Comparison of ENCODE assay signal across 8 cellular contexts in genomic region chr9:127801955-127802575, GRCh38. TPM values are rescaled to one million over a fixed set of nuclear protein-coding genes. Genes with fewer than 3 reads are reported as not detected.
A peak's percentile ranks its signal among the peaks of the same experiment; 100 is the strongest.
DNase-seq lines count a peak whose midpoint lies in the region; ATAC-seq, FAIRE-seq and TF ChIP-seq lines count a peak whose summit lies in the region.

No MANE protein-coding gene starts in this region.

- intact Hi-C loops in MCF 10A (cut with micrococcal nuclease) = loop anchor here (5.0 kb wide), 2 partner anchors 65 to 115 kb away; partner anchors contain the start of gene ST6GALNAC4

- no peak for FAIRE-seq in HTR-8/SVneo (lab: Jason Lieb, UNC)

- TF ChIP-seq CTCF in LNCaP clone FGC (IDR thresholded peaks at IDR 0.05; ENCODE audit: control insufficient read depth, extremely low read depth, insufficient read depth) (no peak), MCF 10A (IDR thresholded peaks at IDR 0.05; ENCODE audit: unreplicated experiment) (no peak)

- H3K9me3 Mint-ChIP-seq in MCF 10A (ENCODE audit: unreplicated experiment) = no peaks in the 10 kb centered on the region

- DNase-seq in GF-D8 (lab: John Stamatoyannopoulos, UW) = peak; percentile 39
- DNase-seq in LNCaP clone FGC (ENCODE audit: low read depth) = no peak
- DNase-seq in MCF 10A (ENCODE audit: unreplicated experiment) = peak; percentile 40
- DNase-seq in DMS79 (lab: John Stamatoyannopoulos, UW) = no peak
- DNase-seq in HTR-8/SVneo (ENCODE audit: insufficient read length, low spot score) = no peak

- peaks cover 18% of the 10 kb centered on the region for H3K4me1 Mint-ChIP-seq in MCF 10A (ENCODE audit: insufficient read depth, unreplicated experiment)

- H3K36me3 Mint-ChIP-seq in MCF 10A (ENCODE audit: insufficient read depth, unreplicated experiment) = peaks cover 30% of the 10 kb centered on the region

- CTCF ChIA-PET in MCF 10A (lab: Yijun Ruan, JAX) = interaction anchor here (0.8 to 1.3 kb wide), 4 partner anchors 15 to 367 kb away, joined by 3 to 6 read pairs (median 4); partner anchors contain the start of gene TOR2A

- peak overlapping the region; percentile 87 for H3K4me3 Mint-ChIP-seq in MCF 10A (ENCODE audit: unreplicated experiment)

- peak overlapping the region; percentile 80 for H3K27ac ChIP-seq in muscle layer of duodenum (ENCODE audit: low read length)

- ATAC-seq in GM21723 (IDR thresholded peaks at IDR 0.05; ENCODE audit: unreplicated experiment) (no peak), HG03469 (IDR thresholded peaks at IDR 0.05; ENCODE audit: unreplicated experiment) (no peak)

- H3K27ac Mint-ChIP-seq in MCF 10A (ENCODE audit: low read depth, unreplicated experiment) = peak overlapping the region; percentile 96

- POLR2A ChIA-PET in MCF 10A (lab: Yijun Ruan, JAX) = interaction anchor here (0.7 to 3.1 kb wide), 12 partner anchors 13 to 1060 kb away, joined by 3 to 20 read pairs (median 4); partner anchors contain the start of genes CDK9, PTRH1, TOR2A and TTC16

- BruUV-seq in MCF 10A (replicated peaks; lab: Mats Ljungman, UMichigan) = TSS peak; percentile 14

- peaks cover 6 to 23% of the 10 kb centered on the region in 2 donors for H3K4me1 ChIP-seq in muscle layer of duodenum (ENCODE audit: control insufficient read depth in 1 of 2, insufficient read depth in 2 of 2, low read length in 2 of 2)

- H3K36me3 ChIP-seq in muscle layer of duodenum (ENCODE audit: control insufficient read depth in 1 of 2, insufficient read depth in 2 of 2, low read length in 2 of 2) = peaks cover 2 to 11% of the 10 kb centered on the region in 2 donors

- no peaks in the 10 kb centered on the region for H3K27me3 Mint-ChIP-seq in MCF 10A (ENCODE audit: insufficient read depth, unreplicated experiment)

- no peaks in the 10 kb centered on the region for H3K9me3 ChIP-seq in muscle layer of duodenum (ENCODE audit: control insufficient read depth in 1 of 2, low read length in 2 of 2)

- H3K27me3 ChIP-seq in muscle layer of duodenum (ENCODE audit: low read depth, low read length) = no peaks in the 10 kb centered on the region

- H3K4me3 ChIP-seq in LNCaP clone FGC (ENCODE audit: low read depth, low read length) = peak overlapping the region; percentile 40
- peak overlapping the region; percentile 50 to 76 for H3K4me3 ChIP-seq in muscle layer of duodenum (ENCODE audit: low read depth in 1 of 2, low read length in 2 of 2)

RNA-seq across cellular contexts. Expression of gene FPGS, which starts 0.6 kb away (rescaled TPM):
- total RNA-seq in MCF 10A (2022) = 130 and 131 TPM in 2 replicates

RNA-seq across cellular contexts. Expression of gene CDK9, which starts 16.2 kb away (rescaled TPM):
- total RNA-seq in MCF 10A (2022) = 62.1 and 84.0 TPM in 2 replicates

RNA-seq across cellular contexts. Expression of gene SH2D3C, which starts 23.6 kb away (rescaled TPM):
- total RNA-seq in MCF 10A (2022) = not detected in 2 replicates

RNA-seq across cellular contexts. Expression of gene ENG, which starts 52.4 kb away (rescaled TPM):
- 19.2 and 22.1 TPM in 2 replicates for total RNA-seq in MCF 10A (2022)

Comparison
In these comparisons a context has a peak if more than half of its experiments do, and no peak if none do; other contexts are left out.
1. DNase-seq: peak in GF-D8 (single experiment) and MCF 10A (single experiment); none in LNCaP clone FGC (single experiment), DMS79 (single experiment) and HTR-8/SVneo (single experiment).